In the genomic region with DNA sequence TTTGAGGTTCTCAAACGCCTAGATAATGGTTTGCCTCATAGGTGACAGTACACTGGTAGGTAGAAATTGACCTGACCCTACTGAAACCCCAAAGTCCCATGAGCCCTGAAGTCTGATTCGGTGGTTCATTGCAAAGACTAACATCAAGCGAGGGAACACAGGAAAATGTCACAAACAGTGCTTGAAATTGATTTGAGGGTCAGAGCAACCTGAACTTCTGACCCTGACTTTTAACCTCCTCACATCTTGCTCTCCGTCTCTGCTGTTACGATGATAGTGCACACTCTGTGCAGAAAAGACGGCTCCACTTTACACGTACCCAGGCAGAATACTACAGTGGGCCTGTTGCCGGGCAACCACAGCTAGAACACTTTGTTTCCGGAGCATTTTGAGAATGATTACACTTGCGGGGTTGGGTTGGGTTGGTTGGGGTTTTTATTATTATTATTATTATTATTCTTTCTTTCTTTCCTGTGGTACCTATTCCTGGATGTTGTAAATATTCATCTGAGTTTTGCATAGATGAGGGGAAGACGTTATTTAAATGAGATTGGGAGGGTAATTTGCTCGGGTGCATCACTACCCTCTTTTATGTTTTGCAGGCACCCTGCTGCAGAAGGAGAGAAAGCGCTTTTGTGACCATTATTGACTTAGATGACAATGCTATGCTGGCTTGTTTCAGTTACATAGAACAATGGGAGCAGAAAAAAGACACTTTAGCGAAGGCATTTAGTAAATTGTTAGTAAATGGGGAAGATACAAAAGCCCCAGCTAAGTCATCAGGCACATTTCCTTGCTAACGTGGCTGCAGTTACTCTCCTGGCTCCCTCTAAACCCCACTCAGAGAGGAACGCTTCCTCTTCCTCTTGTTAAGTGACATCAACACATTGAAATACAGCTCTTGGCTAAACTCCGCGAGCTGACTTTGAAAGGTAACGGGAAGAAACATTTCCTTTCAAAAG, we compare ENCODE assay signal across 12 cellular contexts.
DNase-seq lines count a peak whose midpoint lies in the region; ATAC-seq and TF ChIP-seq lines count a peak whose summit lies in the region.
"Had no signal": no experiment of that assay in that cellular context is flagged by ENCODE, and none has a peak within 500 bp of the region (broad histone marks: within the 10 kb centered on the region; RNA-seq: fewer than 3 reads in every experiment).

No MANE protein-coding gene starts in this region.

- H3K27ac ChIP-seq in heart right ventricle, result peak overlapping the region in 5 of 10 donors; percentile 18 to 68 (median 60)
- H3K27ac ChIP-seq: neutrophil, thoracic aorta had no signal

- no peaks in the 10 kb centered on the region for H3K36me3 ChIP-seq in heart right ventricle
- H3K36me3 ChIP-seq: neutrophil, thoracic aorta had no signal

- in situ Hi-C loops in GM13977 (cut with MboI; ENCODE audit: low pct_unique_long_range_greater_than_20kb, low sequenced_read_pairs, unreplicated experiment), result no loop called here

- TF ChIP-seq CTCF in heart right ventricle (IDR thresholded peaks at IDR 0.05) (no peak), GM13977 (IDR thresholded peaks at IDR 0.05; ENCODE audit: extremely low read depth, insufficient read depth, missing control alignments) (no peak)

- H3K9me3 ChIP-seq in heart right ventricle, result no peaks in the 10 kb centered on the region
- H3K9me3 ChIP-seq: neutrophil, thoracic aorta had no signal

- peaks cover 0 to 22% (median 14%) of the 10 kb centered on the region in 9 donors for H3K4me1 ChIP-seq in heart right ventricle

- H3K4me3 ChIP-seq in heart right ventricle, result peak overlapping the region in 2 of 10 donors; percentile 9 to 21
- H3K4me3 ChIP-seq: thoracic aorta had no signal

- DNase-seq in NOMO-1 treated with DMSO at 0.1 percent for 48 hours (lab: John Stamatoyannopoulos, UW; ENCODE audit: unreplicated experiment), result peak; percentile 83
- peak in 1 of 2 donors; percentile 57 for DNase-seq in heart right ventricle
- DNase-seq in pons (ENCODE audit: low spot score), result peak; percentile 71
- no peak for DNase-seq in GM13977 (ENCODE audit: low spot score)
- DNase-seq: activated naive CD8-positive, alpha-beta T cell treated with anti-CD3 and anti-CD28 coated beads, Interleukin-2, amount 10 ng/mL, durations not matched to agents 7 days and 5 days had no signal

- ATAC-seq in HG02759 (IDR thresholded peaks at IDR 0.05; ENCODE audit: unreplicated experiment) (peak; percentile 53), heart right ventricle (peak; percentile 71 to 95 (median 90)), HG03457 (IDR thresholded peaks at IDR 0.05; ENCODE audit: unreplicated experiment) (no peak), HG02623 (IDR thresholded peaks at IDR 0.05; ENCODE audit: unreplicated experiment) (no peak), GM18519 (IDR thresholded peaks at IDR 0.05; ENCODE audit: low FRiP score, unreplicated experiment) (no peak)
- ATAC-seq: T-cell had no signal

- intact Hi-C loops in heart right ventricle (cut with DNase I), result loop anchor here in 2 of 10 donors (5.0 to 10.0 kb wide), 2 partner anchors 95 to 98 kb away; no protein-coding TSS in a partner anchor

- WGBS in heart right ventricle, 2 donors, result 55 to 63% methylated on average over 19 of the region's 19 CpGs

- H3K27me3 ChIP-seq in heart right ventricle, result no peaks in the 10 kb centered on the region
- H3K27me3 ChIP-seq: neutrophil had no signal

Comparison
In these comparisons a context has a peak if more than half of its experiments do, and no peak if none do; other contexts are left out.
1. ATAC-seq: peak in HG02759 (single experiment) and heart right ventricle (8 of 8); none in HG03457 (single experiment), HG02623 (single experiment) and GM18519 (single experiment).